33 cellular contexts compared by ENCODE assay signal in genomic region chr1:5500541-5500940, GRCh38.
"Had no signal": no experiment of that assay in that cellular context is flagged by ENCODE, and none has a peak within 500 bp of the region (broad histone marks: within the 10 kb centered on the region; RNA-seq: fewer than 3 reads in every experiment).

No MANE protein-coding gene starts in this region.

- H3K27ac ChIP-seq: ascending aorta, breast epithelium, cardiac muscle cell, coronary artery, WERI-Rb-1 had no signal

- H3K36me3 Mint-ChIP-seq: activated naive CD4-positive, alpha-beta T cell treated with anti-CD3 and anti-CD28 coated beads, Interleukin-2, amount 10 ng/mL, durations not matched to agents 7 days and 5 days; activated naive CD4-positive, alpha-beta T cell treated with anti-CD3 and anti-CD28 coated beads, Interleukin-2, amount 50 U/mL, for 72 hours; activated naive CD8-positive, alpha-beta T cell treated with anti-CD3 and anti-CD28 coated beads, Interleukin-2, amount 10 ng/mL, durations not matched to agents 7 days and 5 days; brain had no signal

- H3K27me3 Mint-ChIP-seq: activated naive CD8-positive, alpha-beta T cell treated with anti-CD3 and anti-CD28 coated beads, Interleukin-2, amount 10 ng/mL, durations not matched to agents 7 days and 5 days had no signal

- H3K4me3 ChIP-seq: ascending aorta, breast epithelium, cardiac muscle cell, coronary artery, dorsolateral prefrontal cortex had no signal

- H3K4me1 Mint-ChIP-seq: activated B cell treated with CpG ODN at 0.5 μM for 24 hours; activated naive CD4-positive, alpha-beta T cell treated with anti-CD3 and anti-CD28 coated beads, Interleukin-2, amount 10 ng/mL, durations not matched to agents 7 days and 5 days; activated naive CD8-positive, alpha-beta T cell treated with anti-CD3 and anti-CD28 coated beads, Interleukin-2, amount 10 ng/mL, durations not matched to agents 7 days and 5 days; activated T-helper 17 cell treated with anti-CD3 and anti-CD28 coated beads, Interleukin-2, amount 50 U/mL, for 72 hours; endodermal cell; T-helper 17 cell had no signal

- H3K9me3 Mint-ChIP-seq: activated B cell treated with CpG ODN at 0.5 μM for 24 hours; activated CD8-positive, alpha-beta T cell treated with anti-CD3 and anti-CD28 coated beads for 36 hours; activated naive CD4-positive, alpha-beta T cell treated with anti-CD3 and anti-CD28 coated beads, Interleukin-2, amount 10 ng/mL, durations not matched to agents 7 days and 5 days; activated naive CD4-positive, alpha-beta T cell treated with anti-CD3 and anti-CD28 coated beads, Interleukin-2, amount 50 U/mL, for 72 hours; activated naive CD8-positive, alpha-beta T cell treated with anti-CD3 and anti-CD28 coated beads, Interleukin-2, amount 10 ng/mL, durations not matched to agents 7 days and 5 days; activated T-cell treated with anti-CD3 and anti-CD28 coated beads, Interleukin-2, amount 50 U/mL, for 4 hours; activated T-helper 17 cell treated with anti-CD3 and anti-CD28 coated beads, Interleukin-2, amount 50 U/mL, for 72 hours; dendritic cell treated with granulocyte-macrophage colony-stimulating factor and Interleukin-4, amounts not matched to agents 40 ng/mL and 50 ng/mL, for 4 days; endodermal cell; T-helper 2 cell treated with Interferon-gamma antibody and Interleukin-4, amounts not matched to agents 5 μg/mL and 100 μg/mL, for 36 hours had no signal

- H3K27ac Mint-ChIP-seq: activated B cell treated with CpG ODN at 0.5 μM for 24 hours; activated CD8-positive, alpha-beta T cell treated with anti-CD3 and anti-CD28 coated beads for 36 hours; activated naive CD4-positive, alpha-beta T cell treated with anti-CD3 and anti-CD28 coated beads, Interleukin-2, amount 10 ng/mL, durations not matched to agents 7 days and 5 days; activated naive CD4-positive, alpha-beta T cell treated with anti-CD3 and anti-CD28 coated beads, Interleukin-2, amount 50 U/mL, for 72 hours; activated naive CD8-positive, alpha-beta T cell treated with anti-CD3 and anti-CD28 coated beads, Interleukin-2, amount 10 ng/mL, durations not matched to agents 7 days and 5 days; activated T-helper 17 cell treated with anti-CD3 and anti-CD28 coated beads, Interleukin-2, amount 50 U/mL, for 72 hours; dendritic cell treated with granulocyte-macrophage colony-stimulating factor and Interleukin-4, amounts not matched to agents 40 ng/mL and 50 ng/mL, for 4 days; endodermal cell; T-helper 17 cell; T-helper 2 cell treated with Interferon-gamma antibody and Interleukin-4, amounts not matched to agents 5 μg/mL and 100 μg/mL, for 36 hours had no signal

- H3K27me3 ChIP-seq: ascending aorta, cardiac muscle cell, dorsolateral prefrontal cortex had no signal

- ATAC-seq: activated CD4-positive, CD25-positive, alpha-beta regulatory T cell treated with anti-CD3 and anti-CD28 coated beads, Interleukin-2, amount 50 U/mL, for 24 hours; activated CD8-positive, alpha-beta T cell treated with anti-CD3 and anti-CD28 coated beads for 36 hours; activated naive CD4-positive, alpha-beta T cell treated with anti-CD3 and anti-CD28 coated beads, Interleukin-2, amount 50 U/mL, for 72 hours; activated T-cell treated with anti-CD3 and anti-CD28 coated beads, Interleukin-2, amount 50 U/mL, for 4 hours; activated T-helper 17 cell treated with anti-CD3 and anti-CD28 coated beads, Interleukin-2, amount 50 U/mL, for 72 hours; esophagus mucosa; T-helper 17 cell had no signal

- H3K4me3 Mint-ChIP-seq: activated B cell treated with CpG ODN at 0.5 μM for 24 hours; activated CD8-positive, alpha-beta T cell treated with anti-CD3 and anti-CD28 coated beads for 36 hours; activated naive CD4-positive, alpha-beta T cell treated with anti-CD3 and anti-CD28 coated beads, Interleukin-2, amount 10 ng/mL, durations not matched to agents 7 days and 5 days; activated naive CD8-positive, alpha-beta T cell treated with anti-CD3 and anti-CD28 coated beads, Interleukin-2, amount 10 ng/mL, durations not matched to agents 7 days and 5 days; activated T-cell treated with anti-CD3 and anti-CD28 coated beads, Interleukin-2, amount 50 U/mL, for 4 hours; activated T-helper 17 cell treated with anti-CD3 and anti-CD28 coated beads, Interleukin-2, amount 50 U/mL, for 72 hours; brain; dendritic cell treated with granulocyte-macrophage colony-stimulating factor and Interleukin-4, amounts not matched to agents 40 ng/mL and 50 ng/mL, for 4 days; endodermal cell; T-helper 17 cell; T-helper 2 cell treated with Interferon-gamma antibody and Interleukin-4, amounts not matched to agents 5 μg/mL and 100 μg/mL, for 36 hours had no signal

- H3K36me3 ChIP-seq: ascending aorta, breast epithelium, cardiac muscle cell, WERI-Rb-1 had no signal

- H3K9me3 ChIP-seq: ascending aorta, breast epithelium had no signal

- DNase-seq: activated B cell treated with CpG ODN at 0.5 μM for 24 hours; activated CD4-positive, alpha-beta T cell treated with anti-CD3 and anti-CD28 coated beads for 48 hours; activated CD4-positive, alpha-beta T cell treated with anti-CD3 and anti-CD28 coated beads, Interleukin-2, amount 50 U/mL, for 1 hour; activated CD4-positive, alpha-beta T cell treated with anti-CD3 and anti-CD28 coated beads, Interleukin-2, amount 50 U/mL, for 48 hours; activated CD8-positive, alpha-beta memory T cell treated with anti-CD3 and anti-CD28 coated beads for 24 hours; activated CD8-positive, alpha-beta T cell treated with anti-CD3 and anti-CD28 coated beads for 36 hours; activated effector memory CD4-positive, alpha-beta T cell treated with Interleukin-2 at 50 U/mL for 16 hours; activated gamma-delta T cell treated with Interleukin-2 at 50 U/mL for 16 hours; activated naive CD4-positive, alpha-beta T cell treated with anti-CD3 and anti-CD28 coated beads, Interleukin-2, amount 10 ng/mL, durations not matched to agents 7 days and 5 days; activated naive CD8-positive, alpha-beta T cell treated with anti-CD3 and anti-CD28 coated beads, Interleukin-2, amount 10 ng/mL, durations not matched to agents 7 days and 5 days; activated T-cell treated with anti-CD3 and anti-CD28 coated beads, Interleukin-2, amount 50 U/mL, for 4 hours; central memory CD4-positive, alpha-beta T cell; cerebellar nuclear complex; effector memory CD4-positive, alpha-beta T cell; endodermal cell; foreskin fibroblast; head of caudate nucleus; T-helper 1 cell; T-helper 17 cell; T1000; WERI-Rb-1 had no signal
